9 cellular contexts compared by ENCODE assay signal in the genomic region with DNA sequence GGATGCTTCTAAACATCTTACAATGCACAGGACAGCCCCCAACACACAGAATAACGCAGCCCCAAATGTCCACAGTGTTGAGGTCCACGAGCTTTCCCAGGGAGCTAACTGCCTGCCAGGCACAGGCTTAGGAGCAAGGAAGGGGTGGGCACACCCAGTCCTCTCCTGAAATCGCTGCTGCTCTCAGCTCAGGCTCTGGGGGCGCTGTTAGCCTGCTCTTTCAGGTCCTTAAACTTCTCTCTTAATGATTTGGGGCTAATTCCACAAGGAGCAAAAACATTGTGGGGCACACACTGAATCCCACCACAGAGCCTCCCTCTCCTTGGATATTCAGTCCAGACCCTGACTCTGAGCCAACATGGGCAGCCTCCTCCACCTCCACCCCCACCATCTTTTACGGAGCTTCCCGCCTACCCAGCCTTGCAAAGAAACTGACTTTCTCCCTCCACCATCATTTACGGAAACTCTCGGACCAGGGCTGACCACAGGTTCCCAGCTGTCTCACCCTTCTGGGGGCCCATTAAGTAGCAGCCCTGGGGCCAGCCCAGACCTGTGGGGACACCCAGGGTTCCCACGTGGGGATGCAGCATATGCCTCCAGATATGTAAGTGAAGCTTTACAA. TPM values are rescaled to one million over a fixed set of nuclear protein-coding genes. Genes with fewer than 3 reads are reported as not detected.
DNase-seq lines count a peak whose midpoint lies in the region; ATAC-seq and TF ChIP-seq lines count a peak whose summit lies in the region.
"Had no signal": no experiment of that assay in that cellular context is flagged by ENCODE, and none has a peak within 500 bp of the region (broad histone marks: within the 10 kb centered on the region; RNA-seq: fewer than 3 reads in every experiment).

No MANE protein-coding gene starts in this region.

- no peak overlapping the region for H3K4me3 ChIP-seq in tibial nerve

- H3K4me1 ChIP-seq in tibial nerve: no peaks in the 10 kb centered on the region

- H3K36me3 Mint-ChIP-seq in activated naive CD8-positive, alpha-beta T cell treated with anti-CD3 and anti-CD28 coated beads, Interleukin-2, amount 10 ng/mL, durations not matched to agents 7 days and 5 days: no peaks in the 10 kb centered on the region
- H3K36me3 Mint-ChIP-seq: activated naive CD4-positive, alpha-beta T cell treated with anti-CD3 and anti-CD28 coated beads, Interleukin-2, amount 50 U/mL, for 72 hours had no signal

- no peak for TF ChIP-seq EP300 in tibial nerve (IDR thresholded peaks at IDR 0.05)

- H3K36me3 ChIP-seq in tibial nerve: no peaks in the 10 kb centered on the region

- DNase-seq in activated naive CD4-positive, alpha-beta T cell treated with Interleukin-2 at 50 U/mL for 16 hours: peak; percentile 16
- no peak for DNase-seq in activated naive CD4-positive, alpha-beta T cell (lab: John Stamatoyannopoulos, UW)
- DNase-seq in NCI-H1694 (lab: John Stamatoyannopoulos, UW): peak; percentile 56
- DNase-seq in activated naive CD8-positive, alpha-beta T cell treated with anti-CD3 and anti-CD28 coated beads, Interleukin-2, amount 10 ng/mL, durations not matched to agents 7 days and 5 days: peak; percentile 57
- DNase-seq in islet precursor cell: peak; percentile 82
- DNase-seq in tibial nerve (ENCODE audit: low spot score in 2 of 2): peak in 1 of 2 donors; percentile 19

- H3K9me3 ChIP-seq in tibial nerve: no peaks in the 10 kb centered on the region

- peaks cover 3% of the 10 kb centered on the region for H3K9me3 Mint-ChIP-seq in activated naive CD8-positive, alpha-beta T cell treated with anti-CD3 and anti-CD28 coated beads, Interleukin-2, amount 10 ng/mL, durations not matched to agents 7 days and 5 days
- H3K9me3 Mint-ChIP-seq: activated naive CD4-positive, alpha-beta T cell treated with anti-CD3 and anti-CD28 coated beads, Interleukin-2, amount 50 U/mL, for 72 hours had no signal

- no peak overlapping the region for H3K27ac Mint-ChIP-seq in activated naive CD8-positive, alpha-beta T cell treated with anti-CD3 and anti-CD28 coated beads, Interleukin-2, amount 10 ng/mL, durations not matched to agents 7 days and 5 days
- H3K27ac Mint-ChIP-seq: activated naive CD4-positive, alpha-beta T cell treated with anti-CD3 and anti-CD28 coated beads, Interleukin-2, amount 50 U/mL, for 72 hours had no signal

- peak; percentile 49 for ATAC-seq in activated naive CD8-positive, alpha-beta T cell treated with anti-CD3 and anti-CD28 coated beads, Interleukin-2, amount 10 ng/mL, durations not matched to agents 7 days and 5 days (ENCODE audit: low read depth)
- no peak for ATAC-seq in HG03460 (IDR thresholded peaks at IDR 0.05; ENCODE audit: unreplicated experiment)
- ATAC-seq in activated CD4-positive, CD25-positive, alpha-beta regulatory T cell treated with anti-CD3 and anti-CD28 coated beads, Interleukin-2, amount 50 U/mL, for 24 hours: no peak

- TF ChIP-seq CTCF in tibial nerve (IDR thresholded peaks at IDR 0.05): peak in 4 of 5 experiments; percentile 13 to 40 (median 24)

- POLR2A ChIA-PET in activated naive CD8-positive, alpha-beta T cell treated with anti-CD3 and anti-CD28 coated beads, Interleukin-2, amount 10 ng/mL, durations not matched to agents 7 days and 5 days (lab: Charles Lee): interaction anchor here (0.6 to 0.7 kb wide), 2 partner anchors 171 to 173 kb away, joined by 3 to 4 read pairs; partner anchors contain the start of gene RAB37

- no peak overlapping the region for H3K4me3 Mint-ChIP-seq in activated naive CD8-positive, alpha-beta T cell treated with anti-CD3 and anti-CD28 coated beads, Interleukin-2, amount 10 ng/mL, durations not matched to agents 7 days and 5 days

- peaks cover 12% of the 10 kb centered on the region for H3K4me1 Mint-ChIP-seq in activated naive CD8-positive, alpha-beta T cell treated with anti-CD3 and anti-CD28 coated beads, Interleukin-2, amount 10 ng/mL, durations not matched to agents 7 days and 5 days

- no peaks in the 10 kb centered on the region for H3K27me3 ChIP-seq in tibial nerve

- peaks cover 42% of the 10 kb centered on the region for H3K27me3 Mint-ChIP-seq in activated naive CD8-positive, alpha-beta T cell treated with anti-CD3 and anti-CD28 coated beads, Interleukin-2, amount 10 ng/mL, durations not matched to agents 7 days and 5 days

- 25 to 35% methylated on average over 9 of the region's 9 CpGs for WGBS in tibial nerve, 2 donors

- H3K27ac ChIP-seq in tibial nerve: no peak overlapping the region

- TF ChIP-seq POLR2A in tibial nerve (IDR thresholded peaks at IDR 0.05): no peak

RNA-seq across cellular contexts. Expression of gene CD300H, which starts 1.1 kb away (rescaled TPM):
- total RNA-seq in activated naive CD8-positive, alpha-beta T cell treated with anti-CD3 and anti-CD28 coated beads, Interleukin-2, amount 10 ng/mL, durations not matched to agents 7 days and 5 days: not detected
- total RNA-seq in tibial nerve: not detected
- total RNA-seq: activated naive CD4-positive, alpha-beta T cell treated with anti-CD3 and anti-CD28 coated beads, Interleukin-2, amount 50 U/mL, for 72 hours had no signal

RNA-seq across cellular contexts. Expression of gene CD300C, which starts 20.3 kb away (rescaled TPM):
- under 1 TPM; 0.45 to 0.61 TPM for total RNA-seq in activated naive CD8-positive, alpha-beta T cell treated with anti-CD3 and anti-CD28 coated beads, Interleukin-2, amount 10 ng/mL, durations not matched to agents 7 days and 5 days
- 1 to 10 TPM in 2 of 4 donors, under 1 TPM in 1, not detected in 1; 0.59 to 1.8 (median 1.7) TPM for total RNA-seq in tibial nerve

RNA-seq across cellular contexts. Expression of gene CD300LD, which starts 25.8 kb away (rescaled TPM):
- not detected for total RNA-seq in activated naive CD8-positive, alpha-beta T cell treated with anti-CD3 and anti-CD28 coated beads, Interleukin-2, amount 10 ng/mL, durations not matched to agents 7 days and 5 days
- not detected for total RNA-seq in tibial nerve
- total RNA-seq: activated naive CD4-positive, alpha-beta T cell treated with anti-CD3 and anti-CD28 coated beads, Interleukin-2, amount 50 U/mL, for 72 hours had no signal

RNA-seq across cellular contexts. Expression of gene CD300LB, which starts 35.0 kb away (rescaled TPM):
- not detected for total RNA-seq in activated naive CD8-positive, alpha-beta T cell treated with anti-CD3 and anti-CD28 coated beads, Interleukin-2, amount 10 ng/mL, durations not matched to agents 7 days and 5 days
- total RNA-seq in tibial nerve: under 1 TPM in 2 of 4 donors, not detected in 2; 0.21 to 0.44 TPM
- total RNA-seq: activated naive CD4-positive, alpha-beta T cell treated with anti-CD3 and anti-CD28 coated beads, Interleukin-2, amount 50 U/mL, for 72 hours had no signal

RNA-seq across cellular contexts. Expression of gene CD300E, which starts 57.3 kb away (rescaled TPM):
- not detected for total RNA-seq in activated naive CD8-positive, alpha-beta T cell treated with anti-CD3 and anti-CD28 coated beads, Interleukin-2, amount 10 ng/mL, durations not matched to agents 7 days and 5 days
- total RNA-seq in tibial nerve: 1 to 10 TPM in 1 of 4 donors, under 1 TPM in 3; under 0.01 to 1.8 (median 0.51) TPM
- total RNA-seq: activated naive CD4-positive, alpha-beta T cell treated with anti-CD3 and anti-CD28 coated beads, Interleukin-2, amount 50 U/mL, for 72 hours had no signal

Comparison
In these comparisons a context has a peak if more than half of its experiments do, and no peak if none do; other contexts are left out.
1. DNase-seq: peak in activated naive CD4-positive, alpha-beta T cell treated with Interleukin-2 at 50 U/mL for 16 hours (single experiment), NCI-H1694 (single experiment), activated naive CD8-positive, alpha-beta T cell treated with anti-CD3 and anti-CD28 coated beads, Interleukin-2, amount 10 ng/mL, durations not matched to agents 7 days and 5 days (single experiment) and islet precursor cell (single experiment); none in activated naive CD4-positive, alpha-beta T cell (0 of 4).